ENCODE assay signal across 19 cellular contexts in genomic region chr14:65866906-65867305, GRCh38.
DNase-seq lines count a peak whose midpoint lies in the region; ATAC-seq and TF ChIP-seq lines count a peak whose summit lies in the region.
"Had no signal": no experiment of that assay in that cellular context is flagged by ENCODE, and none has a peak within 500 bp of the region (broad histone marks: within the 10 kb centered on the region; RNA-seq: fewer than 3 reads in every experiment).

No MANE protein-coding gene starts in this region.

- no peak for TF ChIP-seq POLR2A in thyroid gland (IDR thresholded peaks at IDR 0.05)

- no peak overlapping the region for H3K4me3 Mint-ChIP-seq in CD4-positive, alpha-beta T cell
- H3K4me3 Mint-ChIP-seq: activated naive CD8-positive, alpha-beta T cell treated with anti-CD3 and anti-CD28 coated beads, Interleukin-2, amount 50 U/mL, for 24 hours; CD8-positive, alpha-beta T cell had no signal

- peaks cover 44% of the 10 kb centered on the region for H3K4me1 Mint-ChIP-seq in CD4-positive, alpha-beta T cell (ENCODE audit: low read depth)

- TF ChIP-seq CTCF in thyroid gland (IDR thresholded peaks at IDR 0.05): no peak
- TF ChIP-seq CTCF in CD4-positive, alpha-beta T cell (IDR thresholded peaks at IDR 0.05): no peak

- no peaks in the 10 kb centered on the region for H3K36me3 ChIP-seq in thyroid gland
- H3K36me3 ChIP-seq: cardiac muscle cell, left lung had no signal

- H3K27me3 Mint-ChIP-seq in CD4-positive, alpha-beta T cell: no peaks in the 10 kb centered on the region
- H3K27me3 Mint-ChIP-seq: activated naive CD8-positive, alpha-beta T cell treated with anti-CD3 and anti-CD28 coated beads, Interleukin-2, amount 50 U/mL, for 24 hours had no signal

- H3K9me3 Mint-ChIP-seq in CD4-positive, alpha-beta T cell: no peaks in the 10 kb centered on the region
- H3K9me3 Mint-ChIP-seq: activated naive CD8-positive, alpha-beta T cell treated with anti-CD3 and anti-CD28 coated beads, Interleukin-2, amount 50 U/mL, for 24 hours; CD8-positive, alpha-beta T cell had no signal

- H3K4me1 ChIP-seq in thyroid gland: no peaks in the 10 kb centered on the region
- H3K4me1 ChIP-seq: left lung had no signal

- intact Hi-C loops in thyroid gland (cut with DNase I): no loop called here
- intact Hi-C loops in CD4-positive, alpha-beta T cell (cut with DNase I, micrococcal nuclease): no loop called here

- no peak overlapping the region for H3K27ac Mint-ChIP-seq in CD4-positive, alpha-beta T cell
- H3K27ac Mint-ChIP-seq: activated naive CD8-positive, alpha-beta T cell treated with anti-CD3 and anti-CD28 coated beads, Interleukin-2, amount 50 U/mL, for 24 hours; CD8-positive, alpha-beta T cell had no signal

- no peak overlapping the region for H3K27ac ChIP-seq in thyroid gland
- no peak overlapping the region for H3K27ac ChIP-seq in CD4-positive, alpha-beta T cell (ENCODE audit: low read depth, low read length)
- H3K27ac ChIP-seq: cardiac muscle cell, left lung had no signal

- H3K36me3 Mint-ChIP-seq in CD4-positive, alpha-beta T cell (ENCODE audit: low read depth): no peaks in the 10 kb centered on the region
- H3K36me3 Mint-ChIP-seq: CD8-positive, alpha-beta T cell had no signal

- WGBS in thyroid gland, 2 donors: 49 to 53% methylated on average over 3 of the region's 3 CpGs

- no peaks in the 10 kb centered on the region for H3K27me3 ChIP-seq in thyroid gland
- no peaks in the 10 kb centered on the region for H3K27me3 ChIP-seq in CD4-positive, alpha-beta T cell (ENCODE audit: control insufficient read depth, insufficient read depth, low read length)
- H3K27me3 ChIP-seq: cardiac muscle cell, left lung had no signal

- H3K9me3 ChIP-seq in thyroid gland: no peaks in the 10 kb centered on the region
- H3K9me3 ChIP-seq in CD4-positive, alpha-beta T cell (ENCODE audit: control insufficient read depth, low read length): no peaks in the 10 kb centered on the region
- H3K9me3 ChIP-seq: left lung had no signal

- ATAC-seq in CD4-positive, alpha-beta T cell (ENCODE audit: poor library complexity): no peak
- no peak for ATAC-seq in GM21423 (IDR thresholded peaks at IDR 0.05; ENCODE audit: unreplicated experiment)
- ATAC-seq: activated naive CD8-positive, alpha-beta T cell treated with anti-CD3 and anti-CD28 coated beads, Interleukin-2, amount 50 U/mL, for 24 hours; CD8-positive, alpha-beta T cell; PC-3; SK-N-SH treated with all-trans-retinoic acid at 6 μM for 48 hours had no signal

- CTCF ChIA-PET in CD4-positive, alpha-beta T cell (lab: Charles Lee): interaction anchor here (1.0 to 1.5 kb wide), 2 partner anchors 20 to 42 kb away, joined by 5 to 7 read pairs; no protein-coding TSS in a partner anchor

- peak; percentile 35 for DNase-seq in NCI-H2227 (lab: John Stamatoyannopoulos, UW; ENCODE audit: unreplicated experiment)
- DNase-seq in NCI-H2227 treated with DMSO at 0.1 percent for 48 hours (lab: John Stamatoyannopoulos, UW): no peak
- DNase-seq in NCI-H2029 (lab: John Stamatoyannopoulos, UW): peak; percentile 60
- peak; percentile 51 for DNase-seq in NCI-H774 (lab: John Stamatoyannopoulos, UW)
- DNase-seq in thyroid gland: peak; percentile 9 to 28
- no peak for DNase-seq in NOMO-1 (lab: John Stamatoyannopoulos, UW; ENCODE audit: unreplicated experiment in 2 of 2)
- DNase-seq in CD4-positive, alpha-beta T cell: no peak
- DNase-seq: activated CD4-positive, alpha-beta T cell treated with anti-CD3 and anti-CD28 coated beads, Interleukin-2, amount 50 U/mL, for 48 hours; activated naive CD8-positive, alpha-beta T cell treated with anti-CD3 and anti-CD28 coated beads, Interleukin-2, amount 50 U/mL, for 24 hours; activated T-cell treated with anti-CD3 and anti-CD28 coated beads, Interleukin-2, amount 50 U/mL, for 48 hours; CD8-positive, alpha-beta T cell; effector CD8-positive, alpha-beta T cell; GF-D8; left lung; PC-3; trophoblast cell had no signal

- POLR2A ChIA-PET in CD4-positive, alpha-beta T cell (lab: Charles Lee): interaction anchor here (1.4 to 2.0 kb wide), 2 partner anchors 11 to 20 kb away, joined by 5 to 9 read pairs; no protein-coding TSS in a partner anchor

- no peak overlapping the region for H3K4me3 ChIP-seq in thyroid gland (replicated peaks in 1 of 3)
- H3K4me3 ChIP-seq: cardiac muscle cell, left lung had no signal

Comparison
In these comparisons a context has a peak if more than half of its experiments do, and no peak if none do; other contexts are left out.
1. DNase-seq: peak in NCI-H2227 (single experiment), NCI-H2029 (single experiment), NCI-H774 (single experiment) and thyroid gland (2 of 2); none in NCI-H2227 treated with DMSO at 0.1 percent for 48 hours (single experiment), NOMO-1 (0 of 2) and CD4-positive, alpha-beta T cell (0 of 10).